ENCODE assay signal across 6 cellular contexts in genomic region chr20:60073086-60073485, GRCh38.
"Had no signal": no experiment of that assay in that cellular context is flagged by ENCODE, and none has a peak within 500 bp of the region (broad histone marks: within the 10 kb centered on the region; RNA-seq: fewer than 3 reads in every experiment).

No MANE protein-coding gene starts in this region.

- DNase-seq: H9, HFFc6, IMR-90 had no signal

- H3K4me3 ChIP-seq: GM23338, K562 had no signal

- ATAC-seq: GM23338, HCT116, K562 had no signal
